ENCODE assay signal across 1 cellular context in genomic region chr7:143145-143751, GRCh38.
TF ChIP-seq lines count a peak whose summit lies in the region.

No MANE protein-coding gene starts in this region.

TF ChIP-seq in H1, 55 proteins besides CTCF, POLR2A, EP300 and RAD21:
- TF ChIP-seq CHD1 (IDR thresholded peaks at IDR 0.05; ENCODE audit: low read depth, low read length) (no peak), POU5F1 (IDR thresholded peaks at IDR 0.05; ENCODE audit: low read depth, low read length) (no peak), SP2 (IDR thresholded peaks at IDR 0.05; ENCODE audit: low read length) (no peak), SUZ12 (IDR thresholded peaks at IDR 0.05; ENCODE audit: low read length) (no peak), RNF2 (IDR thresholded peaks at IDR 0.05; ENCODE audit: borderline replicate concordance, low read depth, low read length, missing control alignments, poor library complexity, severe bottlenecking) (no peak), HDAC6 (IDR thresholded peaks at IDR 0.05; ENCODE audit: low read depth, low read length) (no peak), HDAC2 (IDR thresholded peaks at IDR 0.05; ENCODE audit: borderline replicate concordance in 1 of 2, low read depth in 2 of 2, low read length in 2 of 2) (no peak), SP1 (IDR thresholded peaks at IDR 0.05; ENCODE audit: low read depth, low read length) (no peak), KDM1A (IDR thresholded peaks at IDR 0.05; ENCODE audit: borderline replicate concordance, low read length) (no peak)
